In genomic region chr3:64357481-64357880, GRCh38 we compare ENCODE assay signal across 30 cellular contexts.
"Had no signal": no experiment of that assay in that cellular context is flagged by ENCODE, and none has a peak within 500 bp of the region (broad histone marks: within the 10 kb centered on the region; RNA-seq: fewer than 3 reads in every experiment).

No MANE protein-coding gene starts in this region.

- H3K4me2 ChIP-seq: PC-9 had no signal

- H3K36me3 Mint-ChIP-seq: activated CD8-positive, alpha-beta memory T cell treated with anti-CD3 and anti-CD28 coated beads, Interleukin-2, amount 10 ng/mL, durations not matched to agents 7 days and 5 days; activated naive CD4-positive, alpha-beta T cell treated with anti-CD3 and anti-CD28 coated beads, Interleukin-2, amount 50 U/mL, for 24 hours had no signal

- H3K27me3 ChIP-seq: body of pancreas had no signal

- H3K9me3 ChIP-seq: body of pancreas had no signal

- H3K27ac ChIP-seq: body of pancreas, PC-9, VCaP had no signal

- H3K4me3 Mint-ChIP-seq: activated B cell treated with CpG ODN at 0.5 μM for 24 hours; activated CD4-positive, alpha-beta memory T cell treated with anti-CD3 and anti-CD28 coated beads, Interleukin-2, amount 10 ng/mL, durations not matched to agents 7 days and 5 days; activated CD8-positive, alpha-beta memory T cell treated with anti-CD3 and anti-CD28 coated beads, Interleukin-2, amount 10 ng/mL, durations not matched to agents 7 days and 5 days; activated naive CD4-positive, alpha-beta T cell treated with anti-CD3 and anti-CD28 coated beads, Interleukin-2, amount 50 U/mL, for 24 hours; activated naive CD8-positive, alpha-beta T cell treated with anti-CD3 and anti-CD28 coated beads, Interleukin-2, amount 10 ng/mL, durations not matched to agents 7 days and 5 days had no signal

- DNase-seq: activated B cell treated with CpG ODN at 0.5 μM for 24 hours; activated CD4-positive, alpha-beta memory T cell treated with anti-CD3 and anti-CD28 coated beads, Interleukin-2, amount 10 ng/mL, durations not matched to agents 7 days and 5 days; activated CD4-positive, alpha-beta T cell treated with anti-CD3 and anti-CD28 coated beads for 4 hours; activated CD4-positive, CD25-positive, alpha-beta regulatory T cell treated with anti-CD3 and anti-CD28 coated beads, Interleukin-2, amount 50 U/mL, for 72 hours; activated CD8-positive, alpha-beta memory T cell treated with anti-CD3 and anti-CD28 coated beads for 24 hours; activated CD8-positive, alpha-beta memory T cell treated with anti-CD3 and anti-CD28 coated beads, Interleukin-2, amount 10 ng/mL, durations not matched to agents 7 days and 5 days; activated CD8-positive, alpha-beta memory T cell treated with anti-CD3 and anti-CD28 coated beads, Interleukin-2, amount 50 U/mL, for 48 hours; activated effector memory CD4-positive, alpha-beta T cell treated with Interleukin-2 at 50 U/mL for 16 hours; activated naive CD8-positive, alpha-beta T cell treated with anti-CD3 and anti-CD28 coated beads, Interleukin-2, amount 10 ng/mL, durations not matched to agents 7 days and 5 days; activated T-cell treated with anti-CD3 and anti-CD28 coated beads, Interleukin-2, amount 50 U/mL, for 48 hours; body of pancreas; caudate nucleus; Karpas-422; NCI-H1048; NCI-H1105 treated with DMSO at 0.1 percent for 48 hours; NCI-H1436; NCI-H1694; NCI-H2029; NCI-H510A; NCI-H526; NCI-H748 treated with DMSO at 0.1 percent for 48 hours; PC-9; Right ventricle myocardium superior; SW 1271; T-helper 1 cell; T-helper 2 cell; T-helper 9 cell had no signal

- H3K27ac Mint-ChIP-seq: activated B cell treated with CpG ODN at 0.5 μM for 24 hours; activated CD4-positive, alpha-beta memory T cell treated with anti-CD3 and anti-CD28 coated beads, Interleukin-2, amount 10 ng/mL, durations not matched to agents 7 days and 5 days; activated CD8-positive, alpha-beta memory T cell treated with anti-CD3 and anti-CD28 coated beads, Interleukin-2, amount 10 ng/mL, durations not matched to agents 7 days and 5 days; activated naive CD4-positive, alpha-beta T cell treated with anti-CD3 and anti-CD28 coated beads, Interleukin-2, amount 50 U/mL, for 24 hours; activated naive CD8-positive, alpha-beta T cell treated with anti-CD3 and anti-CD28 coated beads, Interleukin-2, amount 10 ng/mL, durations not matched to agents 7 days and 5 days had no signal

- H3K4me1 ChIP-seq: body of pancreas had no signal

- H3K27me3 Mint-ChIP-seq: activated CD4-positive, alpha-beta memory T cell treated with anti-CD3 and anti-CD28 coated beads, Interleukin-2, amount 10 ng/mL, durations not matched to agents 7 days and 5 days; activated CD8-positive, alpha-beta memory T cell treated with anti-CD3 and anti-CD28 coated beads, Interleukin-2, amount 10 ng/mL, durations not matched to agents 7 days and 5 days had no signal

- H3K9me3 Mint-ChIP-seq: activated B cell treated with CpG ODN at 0.5 μM for 24 hours; activated CD4-positive, alpha-beta memory T cell treated with anti-CD3 and anti-CD28 coated beads, Interleukin-2, amount 10 ng/mL, durations not matched to agents 7 days and 5 days; activated naive CD4-positive, alpha-beta T cell treated with anti-CD3 and anti-CD28 coated beads, Interleukin-2, amount 50 U/mL, for 24 hours; activated naive CD8-positive, alpha-beta T cell treated with anti-CD3 and anti-CD28 coated beads, Interleukin-2, amount 10 ng/mL, durations not matched to agents 7 days and 5 days had no signal

- H3K4me1 Mint-ChIP-seq: activated B cell treated with CpG ODN at 0.5 μM for 24 hours had no signal

- H2AFZ ChIP-seq: PC-9 had no signal

- H3K4me3 ChIP-seq: body of pancreas, K562, PC-9 had no signal
